Comparison of ENCODE assay signal across 27 cellular contexts in the genomic region with DNA sequence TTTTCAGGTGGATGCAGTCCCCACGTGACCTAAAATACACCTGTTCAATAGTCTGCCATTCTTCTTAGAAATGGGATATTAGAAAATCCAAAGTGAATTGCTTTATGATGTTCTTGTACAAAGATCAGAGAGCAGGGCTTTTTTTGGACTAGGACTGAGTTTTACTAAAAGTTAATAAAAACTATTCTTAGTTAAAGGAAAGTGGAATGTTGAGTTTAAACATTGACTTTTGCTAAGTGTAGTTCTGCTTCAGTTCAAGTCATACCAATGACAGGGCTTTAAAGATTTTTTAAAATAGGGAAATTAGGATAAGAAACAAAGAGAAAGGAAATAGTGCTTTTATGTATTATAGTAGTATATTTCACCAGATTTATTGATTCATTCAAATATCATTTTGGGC. TPM values are rescaled to one million over a fixed set of nuclear protein-coding genes. Genes with fewer than 3 reads are reported as not detected.
A peak's percentile ranks its signal among the peaks of the same experiment; 100 is the strongest.
DNase-seq lines count a peak whose midpoint lies in the region; ATAC-seq, FAIRE-seq and TF ChIP-seq lines count a peak whose summit lies in the region.
"Had no signal": no experiment of that assay in that cellular context is flagged by ENCODE, and none has a peak within 500 bp of the region (broad histone marks: within the 10 kb centered on the region; RNA-seq: fewer than 3 reads in every experiment).

A gene with protein sequence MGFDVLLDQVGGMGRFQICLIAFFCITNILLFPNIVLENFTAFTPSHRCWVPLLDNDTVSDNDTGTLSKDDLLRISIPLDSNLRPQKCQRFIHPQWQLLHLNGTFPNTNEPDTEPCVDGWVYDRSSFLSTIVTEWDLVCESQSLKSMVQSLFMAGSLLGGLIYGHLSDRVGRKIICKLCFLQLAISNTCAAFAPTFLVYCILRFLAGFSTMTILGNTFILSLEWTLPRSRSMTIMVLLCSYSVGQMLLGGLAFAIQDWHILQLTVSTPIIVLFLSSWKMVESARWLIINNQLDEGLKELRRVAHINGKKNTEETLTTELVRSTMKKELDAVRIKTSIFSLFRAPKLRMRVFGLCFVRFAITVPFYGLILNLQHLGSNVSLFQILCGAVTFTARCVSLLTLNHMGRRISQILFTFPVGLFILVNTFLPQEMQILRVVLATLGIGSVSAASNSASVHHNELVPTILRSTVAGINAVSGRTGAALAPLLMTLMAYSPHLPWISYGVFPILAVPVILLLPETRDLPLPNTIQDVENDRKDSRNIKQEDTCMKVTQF (minus strand): TSS at position 101 of the 400 bp plus-strand sequence. CDS start 442 bp downstream, outside the sequence.

- no peak for ATAC-seq in SK-N-SH treated with all-trans-retinoic acid at 6 μM for 48 hours
- ATAC-seq: GM23338, HCT116 had no signal

- DNase-seq in SK-N-SH (no peak), SK-N-MC (ENCODE audit: low read depth, low spot score) (no peak), endothelial cell of umbilical vein (ENCODE audit: low read depth, low spot score) (no peak), medulla oblongata (ENCODE audit: extremely low spot score) (no peak)
- no peak for DNase-seq in activated effector memory CD4-positive, alpha-beta T cell treated with anti-CD3 and anti-CD28 coated beads, Interleukin-2, amount 50 U/mL, for 16 hours
- DNase-seq in activated CD4-positive, alpha-beta T cell treated with anti-CD3 and anti-CD28 coated beads for 48 hours: no peak
- DNase-seq: ACHN; BE2C; C1 segment of cervical spinal cord; CD4-positive, CD25-positive, alpha-beta regulatory T cell; CD8-positive, alpha-beta memory T cell; COR-L47; DMS 273 treated with DMSO at 0.1 percent for 48 hours; DMS53; DND-41; HFFc6 had no signal

- WGBS in SK-N-SH (ENCODE audit: low lambda C conversion rate): 46% methylated on average over 1 of the region's 1 CpG

- peaks cover 0 to 19% of the 10 kb centered on the region in 2 experiments; a peak in 1 of 4 replicates for H3K4me1 ChIP-seq in SK-N-SH (ENCODE audit: control insufficient read depth in 1 of 2, insufficient read depth in 2 of 2, low read depth in 1 of 2, low read length in 1 of 2)
- peaks cover 30% of the 10 kb centered on the region for H3K4me1 ChIP-seq in endothelial cell of umbilical vein (ENCODE audit: control insufficient read depth, extremely low read depth, insufficient read depth, low read length)
- H3K4me1 ChIP-seq: BE2C had no signal

- H2AFZ ChIP-seq in SK-N-SH (ENCODE audit: low read depth): no peak within 1 kb of the TSS
- peak within 1 kb of the TSS; percentile 32 for H2AFZ ChIP-seq in endothelial cell of umbilical vein (ENCODE audit: low read depth, low read length)
- H2AFZ ChIP-seq: GM23338 had no signal

- POLR2A ChIA-PET in SK-N-SH (lab: Yijun Ruan, JAX): no interaction called here
- POLR2A ChIA-PET in endothelial cell of umbilical vein (lab: Charles Lee): no interaction called here

- H3K9ac ChIP-seq in SK-N-SH: no peak within 1 kb of the TSS
- H3K9ac ChIP-seq in SK-N-MC (ENCODE audit: insufficient read length): no peak within 1 kb of the TSS
- peak within 1 kb of the TSS; percentile 34 for H3K9ac ChIP-seq in endothelial cell of umbilical vein (replicated peaks; ENCODE audit: extremely low read depth, insufficient read depth, low read length)

- H3K4me3 Mint-ChIP-seq in nephron: no peak within 1 kb of the TSS
- H3K4me3 Mint-ChIP-seq: CD4-positive, CD25-positive, alpha-beta regulatory T cell; CD8-positive, alpha-beta memory T cell; GM23338; HFFc6 had no signal

- no peaks in the 10 kb centered on the region for H3K4me1 Mint-ChIP-seq in nephron
- H3K4me1 Mint-ChIP-seq: CD4-positive, CD25-positive, alpha-beta regulatory T cell; CD8-positive, alpha-beta memory T cell had no signal

- H4K20me1 ChIP-seq in SK-N-SH (ENCODE audit: insufficient read depth) (no peaks in the 10 kb centered on the region), endothelial cell of umbilical vein (replicated peaks; ENCODE audit: control insufficient read depth, extremely low read depth, insufficient read depth, low read length) (no peaks in the 10 kb centered on the region)

- dilution Hi-C loops in endothelial cell of umbilical vein (cut with MboI; ENCODE audit: extremely low pct_ligation_motif_present, low sequenced_read_pairs): no loop called here

- CTCF ChIA-PET in SK-N-SH (lab: Yijun Ruan, JAX): interaction anchor here (0.9 kb wide), 1 partner anchor 69 kb away, joined by 3 read pairs; no protein-coding TSS in a partner anchor
- CTCF ChIA-PET in endothelial cell of umbilical vein (lab: Charles Lee): interaction anchor here (3.1 kb wide), 1 partner anchor 16 kb away, joined by 13 read pairs; no protein-coding TSS in a partner anchor

- H3K9me3 ChIP-seq in SK-N-SH (no peaks in the 10 kb centered on the region), SK-N-MC (ENCODE audit: low read depth, low read length) (no peaks in the 10 kb centered on the region), endothelial cell of umbilical vein (replicated peaks; ENCODE audit: control insufficient read depth, insufficient read depth, low read length) (no peaks in the 10 kb centered on the region)
- H3K9me3 ChIP-seq: BE2C had no signal

- no peak for TF ChIP-seq RAD21 in SK-N-SH (IDR thresholded peaks at IDR 0.05; ENCODE audit: low read length)

- FAIRE-seq in endothelial cell of umbilical vein (lab: Jason Lieb, UNC): no peak
- FAIRE-seq: G401.6, GM12892, GM18507, H54 had no signal

- peaks cover 5% of the 10 kb centered on the region for H3K27me3 Mint-ChIP-seq in nephron (ENCODE audit: low read depth)

- intact Hi-C loops in endothelial cell of umbilical vein (cut with micrococcal nuclease): no loop called here

- TF ChIP-seq EP300 in SK-N-SH (IDR thresholded peaks at IDR 0.05; ENCODE audit: borderline replicate concordance in 1 of 2, low read depth in 1 of 2, low read length in 1 of 2): no peak

- no peaks in the 10 kb centered on the region for H3K9me3 Mint-ChIP-seq in nephron
- H3K9me3 Mint-ChIP-seq: CD8-positive, alpha-beta memory T cell; GM23338; HFFc6 had no signal

- H3K79me2 ChIP-seq in SK-N-SH (ENCODE audit: insufficient read depth) (no peaks in the 10 kb centered on the region), endothelial cell of umbilical vein (ENCODE audit: control insufficient read depth, insufficient read depth, low read length) (no peaks in the 10 kb centered on the region)

- H3K27ac ChIP-seq in SK-N-SH (ENCODE audit: low read depth in 2 of 2, low read length in 1 of 2) (peak within 1 kb of the TSS in 1 of 2 experiments; percentile 44; a peak in 1 of 4 replicates), SK-N-MC (peak within 1 kb of the TSS; percentile 98), endothelial cell of umbilical vein (ENCODE audit: insufficient read depth, low read depth, low read length) (peak within 1 kb of the TSS; percentile 97)
- H3K27ac ChIP-seq: 22Rv1, HL-60 had no signal

- no peaks in the 10 kb centered on the region for H3K9me1 ChIP-seq in endothelial cell of umbilical vein (replicated peaks; ENCODE audit: control insufficient read depth, extremely low read depth, insufficient read depth, low read length)

- H3K27me3 ChIP-seq in SK-N-SH (ENCODE audit: insufficient read depth) (no peaks in the 10 kb centered on the region), endothelial cell of umbilical vein (ENCODE audit: control insufficient read depth in 2 of 2, insufficient read depth in 2 of 2, low read length in 2 of 2) (no peaks in the 10 kb centered on the region)
- H3K27me3 ChIP-seq: BE2C had no signal

- H3K9me2 ChIP-seq in SK-N-SH: no peaks in the 10 kb centered on the region

- H3K36me3 ChIP-seq in SK-N-SH (replicated peaks in 1 of 2; ENCODE audit: control insufficient read depth in 1 of 2, insufficient read depth in 2 of 2, low read length in 1 of 2) (no peaks in the 10 kb centered on the region), SK-N-MC (ENCODE audit: insufficient read depth, low read length) (no peaks in the 10 kb centered on the region), endothelial cell of umbilical vein (ENCODE audit: control insufficient read depth in 2 of 2, extremely low read depth in 1 of 2, insufficient read depth in 2 of 2, low read length in 2 of 2) (no peaks in the 10 kb centered on the region)
- H3K36me3 ChIP-seq: BE2C had no signal

- no peak for TF ChIP-seq POLR2A in endothelial cell of umbilical vein (IDR thresholded peaks at IDR 0.05; ENCODE audit: low read depth, low read length)

- 0 out of 2 replicates have a peak within 1 kb of the TSS, but pooled peaks have one; percentile 19 for H3K4me2 ChIP-seq in SK-N-SH
- H3K4me2 ChIP-seq in endothelial cell of umbilical vein (ENCODE audit: insufficient read depth, low read length): peak within 1 kb of the TSS; percentile 21
- H3K4me2 ChIP-seq: GM23338 had no signal

- no peak within 1 kb of the TSS for H3K4me3 ChIP-seq in SK-N-SH (ENCODE audit: low read depth in 2 of 2, low read length in 1 of 2)
- peak within 1 kb of the TSS; percentile 25 for H3K4me3 ChIP-seq in SK-N-MC
- no peak within 1 kb of the TSS for H3K4me3 ChIP-seq in endothelial cell of umbilical vein (replicated peaks in 1 of 3; ENCODE audit: insufficient read depth in 1 of 3, low read depth in 1 of 3, low read length in 3 of 3)
- H3K4me3 ChIP-seq: GM23338 had no signal

- H3K27ac Mint-ChIP-seq in nephron: peak within 1 kb of the TSS; percentile 74 to 91 (median 84)
- H3K27ac Mint-ChIP-seq: CD4-positive, CD25-positive, alpha-beta regulatory T cell; HFFc6 had no signal

- BruUV-seq in endothelial cell of umbilical vein (replicated peaks; lab: Mats Ljungman, UMichigan): no TSS peak

- TF ChIP-seq CTCF in SK-N-SH (IDR thresholded peaks at IDR 0.05) (no peak), endothelial cell of umbilical vein (IDR thresholded peaks at IDR 0.05; ENCODE audit: extremely low read depth in 1 of 2, insufficient read depth in 1 of 2, low read depth in 1 of 2, low read length in 2 of 2) (no peak), nephron (IDR thresholded peaks at IDR 0.05; ENCODE audit: unreplicated experiment in 3 of 3) (no peak)

- peaks cover 6% of the 10 kb centered on the region for H3F3A ChIP-seq in SK-N-SH (replicated peaks; ENCODE audit: insufficient read depth)

- H3K36me3 Mint-ChIP-seq in nephron (ENCODE audit: low read depth): no peaks in the 10 kb centered on the region
- H3K36me3 Mint-ChIP-seq: CD4-positive, CD25-positive, alpha-beta regulatory T cell; CD8-positive, alpha-beta memory T cell had no signal

TF ChIP-seq in SK-N-SH, 30 proteins besides CTCF, POLR2A, EP300 and RAD21 (continues in another document):
- TF ChIP-seq TCF12 (IDR thresholded peaks at IDR 0.05): no peak

RNA-seq across cellular contexts. Expression of the gene that starts here (rescaled TPM):
- not detected in 2 replicates for polyA plus RNA-seq in SK-N-SH (2012; rRNA removed)
- polyA plus RNA-seq in SK-N-SH (2012; cell fraction: cytosol; rRNA removed): not detected in 2 replicates
- polyA plus RNA-seq in SK-N-SH (2012; cell fraction: nucleus; rRNA removed): not detected in 2 replicates
- not detected in 2 replicates for total RNA-seq in endothelial cell of umbilical vein
- not detected in 2 replicates for polyA plus RNA-seq in endothelial cell of umbilical vein
- not detected in 2 replicates for polyA plus RNA-seq in endothelial cell of umbilical vein (2011; cell fraction: cytosol; rRNA removed)
- not detected in 2 replicates for polyA plus RNA-seq in endothelial cell of umbilical vein (2011; cell fraction: nucleus; rRNA removed)
- not detected in 2 replicates for polyA plus RNA-seq in endothelial cell of umbilical vein (2012)
- polyA minus RNA-seq in endothelial cell of umbilical vein: not detected in 2 replicates
- polyA minus RNA-seq in endothelial cell of umbilical vein (2011; cell fraction: cytosol; rRNA and poly(A)+ RNA removed): not detected
- not detected in 2 replicates for polyA minus RNA-seq in endothelial cell of umbilical vein (2011; cell fraction: nucleus; rRNA and poly(A)+ RNA removed)
- total RNA-seq: CD4-positive, CD25-positive, alpha-beta regulatory T cell; CD8-positive, alpha-beta memory T cell; GM23338; HFFc6; HT1080 had no signal
- polyA plus RNA-seq: CD4-positive, CD25-positive, alpha-beta regulatory T cell; CD8-positive, alpha-beta memory T cell; GM23338 had no signal
